8 cellular contexts compared by ENCODE assay signal in the genomic region with DNA sequence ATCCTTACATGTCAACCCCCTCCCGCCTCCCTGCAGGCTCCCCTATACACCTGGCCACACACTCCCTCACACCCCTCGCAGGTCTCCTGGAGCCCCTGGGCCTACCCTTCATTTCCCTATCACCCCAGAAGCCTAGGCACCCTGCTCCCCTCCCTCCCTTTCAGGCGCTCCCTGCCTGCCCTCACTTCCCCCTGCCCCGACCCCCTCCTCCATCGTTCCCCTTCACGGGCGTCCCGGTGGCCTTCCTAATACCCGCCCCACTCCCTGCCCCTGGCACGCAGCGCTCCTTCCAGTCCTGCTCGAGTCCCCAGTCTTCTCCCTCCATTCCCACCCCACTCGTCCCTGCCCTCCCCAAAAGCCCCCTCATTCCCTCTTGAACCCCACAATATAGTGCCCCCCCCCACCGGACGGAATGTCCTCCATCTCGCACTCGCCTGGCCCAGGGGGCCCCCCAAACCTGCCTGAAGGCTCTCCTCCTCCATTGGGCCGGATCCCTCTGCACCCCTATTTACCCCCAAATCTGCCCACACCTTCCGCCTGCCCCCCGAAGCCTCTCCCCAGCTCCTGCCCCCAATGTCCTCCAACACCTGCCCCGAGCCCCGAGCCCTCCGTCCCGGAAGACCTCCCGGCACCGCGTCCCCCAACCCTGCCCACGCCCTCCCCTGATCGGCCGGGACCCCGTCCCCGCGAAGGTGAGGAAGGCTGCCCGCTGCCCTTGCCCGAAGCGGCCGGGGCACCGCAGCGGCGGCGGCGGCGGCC. TPM values are rescaled to one million over a fixed set of nuclear protein-coding genes. Genes with fewer than 3 reads are reported as not detected.
DNase-seq lines count a peak whose midpoint lies in the region; ATAC-seq lines count a peak whose summit lies in the region.

No MANE protein-coding gene starts in this region.

- H3K4me1 Mint-ChIP-seq in activated naive CD8-positive, alpha-beta T cell treated with anti-CD3 and anti-CD28 coated beads, Interleukin-2, amount 50 U/mL, for 24 hours = peaks cover 37% of the 10 kb centered on the region
- peaks cover 5 to 11% of the 10 kb centered on the region in 2 donors for H3K4me1 Mint-ChIP-seq in immature natural killer cell
- H3K4me1 Mint-ChIP-seq in stimulated activated memory B cell treated with anti-CD40 and anti-IgM and Interleukin-4, amounts not matched to agents 10 μg/mL and 1 μg/mL and 100 μg/mL, for 72 hours = peaks cover 57% of the 10 kb centered on the region

- H3K79me2 ChIP-seq in Karpas-422 (ENCODE audit: low read length) = peaks cover 54% of the 10 kb centered on the region

- peak overlapping the region; percentile 91 for H3K4me3 ChIP-seq in Karpas-422 (ENCODE audit: low read length)

- peak overlapping the region; percentile 58 for H3K27ac ChIP-seq in Karpas-422 (ENCODE audit: low read length)

- no peaks in the 10 kb centered on the region for H3K36me3 ChIP-seq in Karpas-422 (ENCODE audit: insufficient read depth, low read length)

- H3K27ac Mint-ChIP-seq in activated naive CD8-positive, alpha-beta T cell treated with anti-CD3 and anti-CD28 coated beads, Interleukin-2, amount 50 U/mL, for 24 hours = peak overlapping the region; percentile 33
- H3K27ac Mint-ChIP-seq in immature natural killer cell = peak overlapping the region in 2 of 6 donors; percentile 64 to 71
- H3K27ac Mint-ChIP-seq in stimulated activated memory B cell treated with anti-CD40 and anti-IgM and Interleukin-4, amounts not matched to agents 10 μg/mL and 1 μg/mL and 100 μg/mL, for 72 hours = peak overlapping the region; percentile 85

- H3K9me2 ChIP-seq in Karpas-422 (replicated peaks; ENCODE audit: insufficient read depth, low read length) = no peaks in the 10 kb centered on the region

- peaks cover 53% of the 10 kb centered on the region for H3K4me1 ChIP-seq in Karpas-422 (ENCODE audit: low read length)

- H3K9me3 Mint-ChIP-seq in activated naive CD8-positive, alpha-beta T cell treated with anti-CD3 and anti-CD28 coated beads, Interleukin-2, amount 50 U/mL, for 24 hours = no peaks in the 10 kb centered on the region
- H3K9me3 Mint-ChIP-seq in immature natural killer cell = no peaks in the 10 kb centered on the region
- H3K9me3 Mint-ChIP-seq in stimulated activated memory B cell treated with anti-CD40 and anti-IgM and Interleukin-4, amounts not matched to agents 10 μg/mL and 1 μg/mL and 100 μg/mL, for 72 hours = no peaks in the 10 kb centered on the region

- H3K36me3 Mint-ChIP-seq in activated naive CD8-positive, alpha-beta T cell treated with anti-CD3 and anti-CD28 coated beads, Interleukin-2, amount 50 U/mL, for 24 hours (ENCODE audit: low read depth) = peaks cover 2% of the 10 kb centered on the region
- H3K36me3 Mint-ChIP-seq in immature natural killer cell = no peaks in the 10 kb centered on the region
- no peaks in the 10 kb centered on the region for H3K36me3 Mint-ChIP-seq in stimulated activated memory B cell treated with anti-CD40 and anti-IgM and Interleukin-4, amounts not matched to agents 10 μg/mL and 1 μg/mL and 100 μg/mL, for 72 hours

- no peaks in the 10 kb centered on the region for H3K27me3 Mint-ChIP-seq in activated naive CD8-positive, alpha-beta T cell treated with anti-CD3 and anti-CD28 coated beads, Interleukin-2, amount 50 U/mL, for 24 hours
- peaks cover 0 to 7% (median 5%) of the 10 kb centered on the region in 3 donors for H3K27me3 Mint-ChIP-seq in immature natural killer cell (ENCODE audit: low read depth in 3 of 3)
- no peaks in the 10 kb centered on the region for H3K27me3 Mint-ChIP-seq in stimulated activated memory B cell treated with anti-CD40 and anti-IgM and Interleukin-4, amounts not matched to agents 10 μg/mL and 1 μg/mL and 100 μg/mL, for 72 hours

- no peak overlapping the region for H2AFZ ChIP-seq in Karpas-422 (ENCODE audit: low read length)

- peak overlapping the region; percentile 77 for H3K4me3 Mint-ChIP-seq in activated naive CD8-positive, alpha-beta T cell treated with anti-CD3 and anti-CD28 coated beads, Interleukin-2, amount 50 U/mL, for 24 hours
- peak overlapping the region; percentile 73 to 93 (median 87) for H3K4me3 Mint-ChIP-seq in immature natural killer cell
- peak overlapping the region; percentile 87 for H3K4me3 Mint-ChIP-seq in stimulated activated memory B cell treated with anti-CD40 and anti-IgM and Interleukin-4, amounts not matched to agents 10 μg/mL and 1 μg/mL and 100 μg/mL, for 72 hours

- no peaks in the 10 kb centered on the region for H3K9me3 ChIP-seq in Karpas-422 (ENCODE audit: low read length)

- H3K4me2 ChIP-seq in Karpas-422 (ENCODE audit: low read depth, low read length, poor library complexity, severe bottlenecking) = peak overlapping the region; percentile 75

- H3K9ac ChIP-seq in Karpas-422 (ENCODE audit: low read length) = peak overlapping the region; percentile 94

- H3K27me3 ChIP-seq in Karpas-422 (ENCODE audit: low read length) = no peaks in the 10 kb centered on the region

- DNase-seq in NCI-H1092 treated with DMSO at 0.1 percent for 48 hours (lab: John Stamatoyannopoulos, UW) = peak; percentile 10
- no peak for DNase-seq in NCI-H1092 (lab: John Stamatoyannopoulos, UW)
- DNase-seq in Karpas-422 = peak; percentile 66
- no peak for DNase-seq in activated naive CD8-positive, alpha-beta T cell treated with anti-CD3 and anti-CD28 coated beads, Interleukin-2, amount 50 U/mL, for 24 hours
- DNase-seq in immature natural killer cell = no peak
- DNase-seq in NOMO-1 treated with DMSO at 0.1 percent for 48 hours (lab: John Stamatoyannopoulos, UW; ENCODE audit: unreplicated experiment) = no peak
- DNase-seq in NCI-H1436 (lab: John Stamatoyannopoulos, UW) = no peak

- ATAC-seq in activated naive CD8-positive, alpha-beta T cell treated with anti-CD3 and anti-CD28 coated beads, Interleukin-2, amount 50 U/mL, for 24 hours = peak; percentile 6
- peak; percentile 35 for ATAC-seq in stimulated activated memory B cell treated with anti-CD40 and anti-IgM and Interleukin-4, amounts not matched to agents 10 μg/mL and 1 μg/mL and 100 μg/mL, for 72 hours

- H4K20me1 ChIP-seq in Karpas-422 (ENCODE audit: insufficient read depth, low read depth, low read length) = no peaks in the 10 kb centered on the region

RNA-seq across cellular contexts. Expression of gene STRBP, which starts 0.7 kb away (rescaled TPM):
- 129 and 137 TPM in 2 replicates for total RNA-seq in Karpas-422 (2014; rRNA removed; shearing (Covaris generic); ENCODE audit: low replicate concordance)
- 10 to 100 TPM in 2 of 3 donors, 1 to 10 TPM in 1; 9.0 to 15.8 (median 10.4) TPM for polyA plus RNA-seq in immature natural killer cell

Comparison
In these comparisons a context has a peak if more than half of its experiments do, and no peak if none do; other contexts are left out.
1. DNase-seq: peak in NCI-H1092 treated with DMSO at 0.1 percent for 48 hours (single experiment) and Karpas-422 (single experiment); none in NCI-H1092 (single experiment), activated naive CD8-positive, alpha-beta T cell treated with anti-CD3 and anti-CD28 coated beads, Interleukin-2, amount 50 U/mL, for 24 hours (single experiment), immature natural killer cell (0 of 3), NOMO-1 treated with DMSO at 0.1 percent for 48 hours (single experiment) and NCI-H1436 (single experiment).
2. Peak in every context shown above with its lines, with median percentiles within 50 percentile points of each other: H3K4me3 Mint-ChIP-seq.